12 cellular contexts compared by ENCODE assay signal in genomic region chr3:171165986-171166385, GRCh38.
DNase-seq lines count a peak whose midpoint lies in the region; ATAC-seq and TF ChIP-seq lines count a peak whose summit lies in the region.
"Had no signal": no experiment of that assay in that cellular context is flagged by ENCODE, and none has a peak within 500 bp of the region (broad histone marks: within the 10 kb centered on the region; RNA-seq: fewer than 3 reads in every experiment).

No MANE protein-coding gene starts in this region.

- no peak overlapping the region for H3K4me3 Mint-ChIP-seq in CD8-positive, alpha-beta T cell
- H3K4me3 Mint-ChIP-seq: CD14-positive monocyte, endodermal cell had no signal

- CTCF ChIA-PET in CD8-positive, alpha-beta T cell (lab: Charles Lee), result interaction anchor here (1.1 to 3.6 kb wide), 4 partner anchors 15 to 400 kb away, joined by 3 to 17 read pairs (median 3); no protein-coding TSS in a partner anchor

- no peaks in the 10 kb centered on the region for H3K9me3 ChIP-seq in CD8-positive, alpha-beta T cell (ENCODE audit: low read length)
- H3K9me3 ChIP-seq in ovary, result no peaks in the 10 kb centered on the region

- no peak for DNase-seq in CD8-positive, alpha-beta T cell
- peak; percentile 47 for DNase-seq in astrocyte of the hippocampus (ENCODE audit: low read depth, low spot score)
- DNase-seq in NCI-H2171 (lab: John Stamatoyannopoulos, UW), result no peak
- no peak for DNase-seq in erythroblast (lab: John Stamatoyannopoulos, UW)
- no peak for DNase-seq in NCI-H774 (lab: John Stamatoyannopoulos, UW)
- no peak for DNase-seq in ovary
- DNase-seq: NCI-H1417, SHP77 had no signal

- peak overlapping the region; percentile 58 for H3K27ac Mint-ChIP-seq in CD8-positive, alpha-beta T cell

- WGBS in ovary, 3 donors, result 37 to 68% (median 60%) methylated on average over 1 of the region's 1 CpG

- H3K4me1 Mint-ChIP-seq in CD8-positive, alpha-beta T cell (ENCODE audit: low read depth), result peaks cover 18% of the 10 kb centered on the region

- TF ChIP-seq CTCF in CD8-positive, alpha-beta T cell (IDR thresholded peaks at IDR 0.05), result no peak
- TF ChIP-seq CTCF in ovary (IDR thresholded peaks at IDR 0.05), result no peak

- H3K27ac ChIP-seq in CD8-positive, alpha-beta T cell (ENCODE audit: low read depth, low read length), result no peak overlapping the region
- no peak overlapping the region for H3K27ac ChIP-seq in ovary

- peaks cover 6% of the 10 kb centered on the region for H3K9me3 Mint-ChIP-seq in CD8-positive, alpha-beta T cell

- H3K36me3 Mint-ChIP-seq in CD8-positive, alpha-beta T cell, result peaks cover 75% of the 10 kb centered on the region
- H3K36me3 Mint-ChIP-seq: CD14-positive monocyte had no signal

- no peaks in the 10 kb centered on the region for H3K27me3 Mint-ChIP-seq in CD8-positive, alpha-beta T cell (ENCODE audit: low read depth)

- no peak for ATAC-seq in CD8-positive, alpha-beta T cell
- ATAC-seq in GM19035 (IDR thresholded peaks at IDR 0.05; ENCODE audit: unreplicated experiment) (peak; percentile 53), HG03108 (IDR thresholded peaks at IDR 0.05; ENCODE audit: unreplicated experiment) (peak; percentile 20)

- TF ChIP-seq POLR2A in erythroblast (IDR thresholded peaks at IDR 0.05; ENCODE audit: low read length), result no peak
- no peak for TF ChIP-seq POLR2A in ovary (IDR thresholded peaks at IDR 0.05)

- H3K4me1 ChIP-seq in CD8-positive, alpha-beta T cell (ENCODE audit: insufficient read depth, low read length), result no peaks in the 10 kb centered on the region
- no peaks in the 10 kb centered on the region for H3K4me1 ChIP-seq in ovary (ENCODE audit: insufficient read depth)

- no peaks in the 10 kb centered on the region for H3K27me3 ChIP-seq in CD8-positive, alpha-beta T cell (ENCODE audit: insufficient read depth, low read length)
- no peaks in the 10 kb centered on the region for H3K27me3 ChIP-seq in ovary

- H3K36me3 ChIP-seq in CD8-positive, alpha-beta T cell (ENCODE audit: insufficient read depth, low read length), result peaks cover 14% of the 10 kb centered on the region
- no peaks in the 10 kb centered on the region for H3K36me3 ChIP-seq in ovary

- POLR2A ChIA-PET in CD8-positive, alpha-beta T cell (lab: Charles Lee), result no interaction called here

- H3K4me3 ChIP-seq in CD8-positive, alpha-beta T cell (ENCODE audit: low read depth, low read length), result no peak overlapping the region
- no peak overlapping the region for H3K4me3 ChIP-seq in ovary

- no peak for TF ChIP-seq EP300 in ovary (IDR thresholded peaks at IDR 0.05)

- intact Hi-C loops in CD8-positive, alpha-beta T cell (cut with DNase I, micrococcal nuclease), result no loop called here
- intact Hi-C loops in ovary (cut with DNase I), result no loop called here
